Comparison of ENCODE assay signal across 8 cellular contexts in genomic region chrX:71283409-71284143, GRCh38. TPM values are rescaled to one million over a fixed set of nuclear protein-coding genes. Genes with fewer than 3 reads are reported as not detected.
DNase-seq lines count a peak whose midpoint lies in the region; FAIRE-seq and TF ChIP-seq lines count a peak whose summit lies in the region.

NONO (plus strand) TSS chrX:71283635; CDS start chrX:71290638, 7,003 bp downstream.

- peak within 1 kb of the TSS; percentile 66 for H2AFZ ChIP-seq in neuronal stem cell (ENCODE audit: low read length)

- no peak within 1 kb of the TSS for H2BK120ac ChIP-seq in neuronal stem cell (ENCODE audit: low read depth, low read length)

- H2AK5ac ChIP-seq in neuronal stem cell (ENCODE audit: low read depth, low read length) = no peak within 1 kb of the TSS

- peak; percentile 89 for DNase-seq in GF-D8 (lab: John Stamatoyannopoulos, UW)
- peak; percentile 88 for DNase-seq in HEK293T (ENCODE audit: extremely low spot score)
- peak; percentile 98 for DNase-seq in NAMALWA (ENCODE audit: low spot score)
- DNase-seq in SK-N-DZ (ENCODE audit: low spot score) = peak; percentile 99
- DNase-seq in activated naive CD4-positive, alpha-beta T cell treated with anti-CD3 and anti-CD28 coated beads for 36 hours = peak; percentile 91
- DNase-seq in frontal cortex (ENCODE audit: low spot score in 2 of 2) = peak; percentile 53 to 62
- DNase-seq in neuronal stem cell (ENCODE audit: low spot score) = peak; percentile 98

- no peak within 1 kb of the TSS for H2BK15ac ChIP-seq in neuronal stem cell (ENCODE audit: low read length)

- no peak for TF ChIP-seq CTCF in subcutaneous adipose tissue (IDR thresholded peaks at IDR 0.05; ENCODE audit: low read depth)

- intact Hi-C loops in activated naive CD4-positive, alpha-beta T cell treated with anti-CD3 and anti-CD28 coated beads for 36 hours (cut with micrococcal nuclease) = loop anchor here (1.0 to 2.0 kb wide), 9 partner anchors 17 to 257 kb away; partner anchors contain the start of genes IL2RG, ITGB1BP2, SNX12 and TAF1

- H3K14ac ChIP-seq in neuronal stem cell (ENCODE audit: low read length) = peak within 1 kb of the TSS; percentile 56

- H3K4me3 ChIP-seq in neuronal stem cell (ENCODE audit: low read length in 2 of 2) = peak within 1 kb of the TSS; percentile 60 to 97

- no peaks in the 10 kb centered on the region for H3K9me3 ChIP-seq in neuronal stem cell (replicated peaks in 1 of 2; ENCODE audit: control insufficient read depth in 2 of 2, insufficient read depth in 1 of 2, low read depth in 1 of 2, low read length in 2 of 2)

- H3K4me2 ChIP-seq in neuronal stem cell (ENCODE audit: insufficient read depth, low read length, poor library complexity, severe bottlenecking) = peak within 1 kb of the TSS; percentile 25

- POLR2A ChIA-PET in HEK293T (lab: Yijun Ruan, JAX) = interaction anchor here (0.6 to 2.4 kb wide), 21 partner anchors 9 to 251 kb away, joined by 3 to 42 read pairs (median 4); partner anchors contain the start of genes ITGB1BP2, OGT, TAF1 and ZMYM3

- H3K4ac ChIP-seq in neuronal stem cell (ENCODE audit: low read length) = no peak within 1 kb of the TSS

- no peak within 1 kb of the TSS for H3K23ac ChIP-seq in neuronal stem cell (ENCODE audit: low read depth, low read length, poor library complexity)

- H3K79me1 ChIP-seq in neuronal stem cell (ENCODE audit: low read depth, low read length) = no peaks in the 10 kb centered on the region

- H3K27ac ChIP-seq in neuronal stem cell (replicated peaks; ENCODE audit: low read length) = peak within 1 kb of the TSS; percentile 96

- peaks cover 8% of the 10 kb centered on the region for H3K4me1 Mint-ChIP-seq in activated naive CD4-positive, alpha-beta T cell treated with anti-CD3 and anti-CD28 coated beads for 36 hours (ENCODE audit: low read depth)

- H3K4me1 ChIP-seq in neuronal stem cell (ENCODE audit: control insufficient read depth in 2 of 2, insufficient read depth in 1 of 2, low read depth in 1 of 2, low read length in 2 of 2) = peaks cover 4 to 7% of the 10 kb centered on the region in 2 donors

- WGBS in neuronal stem cell (ENCODE audit: extremely low coverage in 2 of 2, insufficient read length in 2 of 2, insufficient replicate concordance in 1 of 2), 2 donors = no CpG with 5 or more reads among the region's 56 CpGs

- peak within 1 kb of the TSS; percentile 97 for H3K27ac Mint-ChIP-seq in activated naive CD4-positive, alpha-beta T cell treated with anti-CD3 and anti-CD28 coated beads for 36 hours

- peak within 1 kb of the TSS; percentile 90 for H2BK5ac ChIP-seq in neuronal stem cell (ENCODE audit: low read length)

- H3K27me3 ChIP-seq in neuronal stem cell (ENCODE audit: control insufficient read depth in 3 of 3, insufficient read depth in 3 of 3, low read depth in 1 of 3, low read length in 3 of 3) = no peaks in the 10 kb centered on the region

- H3K36me3 Mint-ChIP-seq in activated naive CD4-positive, alpha-beta T cell treated with anti-CD3 and anti-CD28 coated beads for 36 hours (ENCODE audit: low read depth) = peaks cover 23% of the 10 kb centered on the region

- H3K36me3 ChIP-seq in neuronal stem cell (replicated peaks in 1 of 2; ENCODE audit: control insufficient read depth in 2 of 2, insufficient read depth in 2 of 2, low read length in 2 of 2) = peaks cover 0 to 43% of the 10 kb centered on the region in 2 donors

- H4K8ac ChIP-seq in neuronal stem cell (ENCODE audit: low read depth, low read length) = no peak within 1 kb of the TSS

- no peaks in the 10 kb centered on the region for H3K27me3 Mint-ChIP-seq in activated naive CD4-positive, alpha-beta T cell treated with anti-CD3 and anti-CD28 coated beads for 36 hours (ENCODE audit: low read depth)

- H3K9me3 Mint-ChIP-seq in activated naive CD4-positive, alpha-beta T cell treated with anti-CD3 and anti-CD28 coated beads for 36 hours = peaks cover 2% of the 10 kb centered on the region

- peak within 1 kb of the TSS; percentile 88 for H3K4me3 Mint-ChIP-seq in activated naive CD4-positive, alpha-beta T cell treated with anti-CD3 and anti-CD28 coated beads for 36 hours

- H3K18ac ChIP-seq in neuronal stem cell (ENCODE audit: low read length) = peak within 1 kb of the TSS; percentile 87

- no peak for FAIRE-seq in frontal cortex (lab: Jason Lieb, UNC)

- H4K91ac ChIP-seq in neuronal stem cell (ENCODE audit: low read depth, low read length, poor library complexity) = no peak within 1 kb of the TSS

- H2BK12ac ChIP-seq in neuronal stem cell (ENCODE audit: low read length) = no peak within 1 kb of the TSS

- CTCF ChIA-PET in HEK293T (lab: Yijun Ruan, JAX) = no interaction called here
- CTCF ChIA-PET in activated naive CD4-positive, alpha-beta T cell treated with anti-CD3 and anti-CD28 coated beads for 36 hours (lab: Charles Lee) = interaction anchor here (0.5 to 1.7 kb wide), 4 partner anchors 29 to 172 kb away, joined by 3 to 5 read pairs (median 4); partner anchors contain the start of gene ZMYM3

- peak within 1 kb of the TSS; percentile 77 for H3K9ac ChIP-seq in neuronal stem cell (ENCODE audit: low read depth, low read length, poor library complexity)

TF ChIP-seq in HEK293T, 16 proteins besides CTCF, POLR2A, EP300 and RAD21:
- TF ChIP-seq NFRKB (IDR thresholded peaks at IDR 0.05) (no peak), FOXK2 (IDR thresholded peaks at IDR 0.05) (no peak), ELF4 (IDR thresholded peaks at IDR 0.05) (peak; percentile 70), SP1 (IDR thresholded peaks at IDR 0.05) (no peak), L3MBTL2 (conservative IDR thresholded peaks at IDR 0.05) (peak; percentile 68), FOXM1 (IDR thresholded peaks at IDR 0.05; ENCODE audit: borderline replicate concordance) (no peak), CTBP1 (IDR thresholded peaks at IDR 0.05; ENCODE audit: borderline replicate concordance) (no peak; the same call in 1 of the 2 replicates), PKNOX1 (IDR thresholded peaks at IDR 0.05) (peak; percentile 99)

RNA-seq across cellular contexts. Expression of gene NONO, which starts in this region (rescaled TPM):
- polyA plus RNA-seq in SK-N-DZ (2014; cell fraction: cytosol; rRNA removed) = 615 and 725 TPM in 2 replicates
- polyA plus RNA-seq in SK-N-DZ (2014; cell fraction: nucleus; rRNA removed) = 824 and 1,029 TPM in 2 replicates
- total RNA-seq in activated naive CD4-positive, alpha-beta T cell treated with anti-CD3 and anti-CD28 coated beads for 36 hours = 100 to 1,000 TPM; 490 to 531 TPM
- total RNA-seq in frontal cortex = 402 TPM
- 762 TPM for polyA plus RNA-seq in neuronal stem cell (2013, experiment 1 of 2)
- 761 TPM for polyA plus RNA-seq in neuronal stem cell (2013, experiment 2 of 2)
- 100 to 1,000 TPM; 127 to 235 (median 227) TPM for total RNA-seq in subcutaneous adipose tissue

Comparison
In these comparisons a context has a peak if more than half of its experiments do, and no peak if none do; other contexts are left out.
1. Peak in every context shown above with its lines: DNase-seq, H3K4me3 ChIP-seq and H3K27ac ChIP-seq.